23 cellular contexts compared by ENCODE assay signal in genomic region chr4:127247293-127247952, GRCh38.
DNase-seq lines count a peak whose midpoint lies in the region; ATAC-seq, FAIRE-seq and TF ChIP-seq lines count a peak whose summit lies in the region.
"Had no signal": no experiment of that assay in that cellular context is flagged by ENCODE, and none has a peak within 500 bp of the region (broad histone marks: within the 10 kb centered on the region; RNA-seq: fewer than 3 reads in every experiment).

No MANE protein-coding gene starts in this region.

- DNase-seq in HuH-7.5 (ENCODE audit: low spot score) (peak; percentile 0), OCI-M1 (lab: John Stamatoyannopoulos, UW) (peak; percentile 50), K562 (ENCODE audit: extremely low read depth in 1 of 4, low spot score in 3 of 4) (no peak), NCI-H2107 treated with DMSO at 0.1 percent for 48 hours (lab: John Stamatoyannopoulos, UW; ENCODE audit: unreplicated experiment) (no peak), pancreas (no peak)
- no peak for DNase-seq in activated CD8-positive, alpha-beta memory T cell treated with anti-CD3 and anti-CD28 coated beads, Interleukin-2, amount 50 U/mL, for 4 hours
- DNase-seq: 8988T; ACHN; BE2C; C1 segment of cervical spinal cord; CD4-positive, alpha-beta T cell; CD8-positive, alpha-beta T cell; COR-L47; DMS 273 treated with DMSO at 0.1 percent for 48 hours; DMS79 treated with DMSO at 0.1 percent for 48 hours; GF-D8 had no signal

- no peak for TF ChIP-seq EP300 in K562 (IDR thresholded peaks at IDR 0.05; ENCODE audit: low read length)

- intact Hi-C loops in K562 (cut with micrococcal nuclease): no loop called here
- intact Hi-C loops in pancreas (cut with DNase I): no loop called here

- H4K20me1 ChIP-seq in K562 (replicated peaks; ENCODE audit: control insufficient read depth, insufficient read depth, low read length): no peaks in the 10 kb centered on the region
- H4K20me1 ChIP-seq: BLaER1 had no signal

- POLR2A ChIA-PET in K562 (lab: Yijun Ruan, JAX): no interaction called here

- peak; percentile 63 for ATAC-seq in K562
- no peak for ATAC-seq in pancreas
- ATAC-seq: CD8-positive, alpha-beta T cell had no signal

- H3K4me3 Mint-ChIP-seq in nephron: no peak overlapping the region
- H3K4me3 Mint-ChIP-seq: CD14-positive monocyte; CD4-positive, alpha-beta T cell; CD8-positive, alpha-beta T cell had no signal

- H3K4me1 ChIP-seq in K562 (replicated peaks in 1 of 2; ENCODE audit: control insufficient read depth in 2 of 2, insufficient read depth in 2 of 2, low read length in 2 of 2) (no peaks in the 10 kb centered on the region; a peak in 1 of 5 replicates), pancreas (no peaks in the 10 kb centered on the region)
- H3K4me1 ChIP-seq: BLaER1 had no signal

- no peaks in the 10 kb centered on the region for H3K9me3 Mint-ChIP-seq in nephron

- H3K27ac ChIP-seq in K562 (ENCODE audit: extremely low read depth, low read depth, low read length) (peak overlapping the region; percentile 3; the same call in 1 of the 3 replicates), pancreas (no peak overlapping the region)
- H3K27ac ChIP-seq: BLaER1 had no signal

- H3K27me3 ChIP-seq in K562 (ENCODE audit: control insufficient read depth in 2 of 2, insufficient read depth in 2 of 2, low read length in 2 of 2) (no peaks in the 10 kb centered on the region), pancreas (no peaks in the 10 kb centered on the region)
- H3K27me3 ChIP-seq: BE2C, BLaER1 had no signal

- FAIRE-seq in K562 (lab: Jason Lieb, UNC) (no peak), pancreas (lab: Jason Lieb, UNC) (no peak)
- FAIRE-seq: A204.1, G401.6, GM12891, GM19239 had no signal

- H3K36me3 Mint-ChIP-seq in nephron (ENCODE audit: low read depth): no peaks in the 10 kb centered on the region
- H3K36me3 Mint-ChIP-seq: CD14-positive monocyte; CD8-positive, alpha-beta T cell had no signal

- TF ChIP-seq RAD21 in K562 (CRISPR knock-in tag; conservative IDR thresholded peaks at IDR 0.05 in 1 of 2, IDR thresholded peaks at IDR 0.05 in 1 of 2): no peak

- H3K4me1 Mint-ChIP-seq in nephron: peaks cover 4% of the 10 kb centered on the region
- H3K4me1 Mint-ChIP-seq: CD14-positive monocyte had no signal

- no peak overlapping the region for H3K9ac ChIP-seq in K562 (ENCODE audit: insufficient read depth in 1 of 2, low read depth in 2 of 2, low read length in 2 of 2)
- H3K9ac ChIP-seq: BLaER1 had no signal

- 0% methylated on average over 4 of the region's 4 CpGs for WGBS in K562 (ENCODE audit: insufficient coverage, low coverage, missing lambda C conversion rate)
- WGBS in pancreas, 2 donors: 51 to 72% methylated on average over 4 of the region's 4 CpGs

- H3K4me2 ChIP-seq in K562 (ENCODE audit: insufficient read depth, low read length): no peak overlapping the region
- H3K4me2 ChIP-seq: BLaER1 had no signal

- no peaks in the 10 kb centered on the region for H3K9me1 ChIP-seq in K562 (ENCODE audit: control insufficient read depth, insufficient read depth, low read length)

- H2AFZ ChIP-seq in K562 (ENCODE audit: low read depth, low read length): peak overlapping the region; percentile 57; the same call in 1 of the 2 replicates

- no peaks in the 10 kb centered on the region for H3K79me2 ChIP-seq in K562 (ENCODE audit: control insufficient read depth, insufficient read depth, low read length)

- no TSS peak for BruUV-seq in K562 (replicated peaks; lab: Mats Ljungman, UMichigan)

- TF ChIP-seq POLR2A in K562 (conservative IDR thresholded peaks at IDR 0.05): no peak

- no peaks in the 10 kb centered on the region for H3K27me3 Mint-ChIP-seq in nephron (ENCODE audit: low read depth)
- H3K27me3 Mint-ChIP-seq: CD4-positive, alpha-beta T cell had no signal

- TF ChIP-seq CTCF in K562 (IDR thresholded peaks at IDR 0.05 in 2 of 3, conservative IDR thresholded peaks at IDR 0.05 in 1 of 3; ENCODE audit: insufficient read depth in 2 of 3, low read depth in 1 of 3, low read length in 3 of 3) (no peak), nephron (IDR thresholded peaks at IDR 0.05; ENCODE audit: unreplicated experiment in 3 of 3) (no peak), pancreas (IDR thresholded peaks at IDR 0.05) (no peak)

- in situ Hi-C loops in K562 (cut with MboI): no loop called here

- H3K4me3 ChIP-seq in K562 (no peak overlapping the region), pancreas (no peak overlapping the region)
- H3K4me3 ChIP-seq: BLaER1 had no signal

- H3K27ac Mint-ChIP-seq in nephron: peak overlapping the region in 2 of 3 experiments; percentile 8 to 39
- H3K27ac Mint-ChIP-seq: CD14-positive monocyte; CD4-positive, alpha-beta T cell; CD8-positive, alpha-beta T cell had no signal

- CTCF ChIA-PET in K562 (lab: Yijun Ruan, JAX; ENCODE audit: low intra/inter-chr PET ratio): no interaction called here

- H3K36me3 ChIP-seq in K562 (ENCODE audit: control insufficient read depth, insufficient read depth, low read length) (no peaks in the 10 kb centered on the region), pancreas (no peaks in the 10 kb centered on the region)
- H3K36me3 ChIP-seq: BE2C, BLaER1 had no signal

- H3K9me3 ChIP-seq in K562 (replicated peaks; ENCODE audit: control insufficient read depth, insufficient read depth, low read depth, low read length) (no peaks in the 10 kb centered on the region), pancreas (no peaks in the 10 kb centered on the region)
- H3K9me3 ChIP-seq: BE2C, BLaER1 had no signal

TF ChIP-seq in K562, 482 proteins besides CTCF, POLR2A, EP300 and RAD21 (continues in another document):
- TF ChIP-seq, protein P1, sequence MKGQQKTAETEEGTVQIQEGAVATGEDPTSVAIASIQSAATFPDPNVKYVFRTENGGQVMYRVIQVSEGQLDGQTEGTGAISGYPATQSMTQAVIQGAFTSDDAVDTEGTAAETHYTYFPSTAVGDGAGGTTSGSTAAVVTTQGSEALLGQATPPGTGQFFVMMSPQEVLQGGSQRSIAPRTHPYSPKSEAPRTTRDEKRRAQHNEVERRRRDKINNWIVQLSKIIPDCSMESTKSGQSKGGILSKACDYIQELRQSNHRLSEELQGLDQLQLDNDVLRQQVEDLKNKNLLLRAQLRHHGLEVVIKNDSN (CRISPR knock-in tag; IDR thresholded peaks at IDR 0.05): no peak
- no peak for TF ChIP-seq ARID3A (IDR thresholded peaks at IDR 0.05; ENCODE audit: borderline replicate concordance, low read depth, low read length)
- no peak for TF ChIP-seq RFX5 (IDR thresholded peaks at IDR 0.05; ENCODE audit: low read depth, low read length)
- no peak for TF ChIP-seq BDP1 (IDR thresholded peaks at IDR 0.05; ENCODE audit: insufficient read depth, insufficient read length)
- TF ChIP-seq, protein P2, sequence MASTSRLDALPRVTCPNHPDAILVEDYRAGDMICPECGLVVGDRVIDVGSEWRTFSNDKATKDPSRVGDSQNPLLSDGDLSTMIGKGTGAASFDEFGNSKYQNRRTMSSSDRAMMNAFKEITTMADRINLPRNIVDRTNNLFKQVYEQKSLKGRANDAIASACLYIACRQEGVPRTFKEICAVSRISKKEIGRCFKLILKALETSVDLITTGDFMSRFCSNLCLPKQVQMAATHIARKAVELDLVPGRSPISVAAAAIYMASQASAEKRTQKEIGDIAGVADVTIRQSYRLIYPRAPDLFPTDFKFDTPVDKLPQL (IDR thresholded peaks at IDR 0.05; ENCODE audit: extremely low read depth, insufficient read length): no peak
- TF ChIP-seq THRB (CRISPR knock-in tag; conservative IDR thresholded peaks at IDR 0.05): no peak
- TF ChIP-seq, protein P3, sequence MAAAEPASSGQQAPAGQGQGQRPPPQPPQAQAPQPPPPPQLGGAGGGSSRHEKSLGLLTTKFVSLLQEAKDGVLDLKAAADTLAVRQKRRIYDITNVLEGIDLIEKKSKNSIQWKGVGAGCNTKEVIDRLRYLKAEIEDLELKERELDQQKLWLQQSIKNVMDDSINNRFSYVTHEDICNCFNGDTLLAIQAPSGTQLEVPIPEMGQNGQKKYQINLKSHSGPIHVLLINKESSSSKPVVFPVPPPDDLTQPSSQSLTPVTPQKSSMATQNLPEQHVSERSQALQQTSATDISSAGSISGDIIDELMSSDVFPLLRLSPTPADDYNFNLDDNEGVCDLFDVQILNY (CRISPR knock-in tag; IDR thresholded peaks at IDR 0.05): no peak
- TF ChIP-seq CREB5 (CRISPR knock-in tag; IDR thresholded peaks at IDR 0.05): no peak
- no peak for TF ChIP-seq SMARCA5 (IDR thresholded peaks at IDR 0.05)

Comparison
In these comparisons a context has a peak if more than half of its experiments do, and no peak if none do; other contexts are left out.
1. DNase-seq: peak in HuH-7.5 (single experiment) and OCI-M1 (single experiment); none in K562 (0 of 4), NCI-H2107 treated with DMSO at 0.1 percent for 48 hours (single experiment), pancreas (0 of 6) and activated CD8-positive, alpha-beta memory T cell treated with anti-CD3 and anti-CD28 coated beads, Interleukin-2, amount 50 U/mL, for 4 hours (single experiment).